Comparison of ENCODE assay signal across 8 cellular contexts in the genomic region with DNA sequence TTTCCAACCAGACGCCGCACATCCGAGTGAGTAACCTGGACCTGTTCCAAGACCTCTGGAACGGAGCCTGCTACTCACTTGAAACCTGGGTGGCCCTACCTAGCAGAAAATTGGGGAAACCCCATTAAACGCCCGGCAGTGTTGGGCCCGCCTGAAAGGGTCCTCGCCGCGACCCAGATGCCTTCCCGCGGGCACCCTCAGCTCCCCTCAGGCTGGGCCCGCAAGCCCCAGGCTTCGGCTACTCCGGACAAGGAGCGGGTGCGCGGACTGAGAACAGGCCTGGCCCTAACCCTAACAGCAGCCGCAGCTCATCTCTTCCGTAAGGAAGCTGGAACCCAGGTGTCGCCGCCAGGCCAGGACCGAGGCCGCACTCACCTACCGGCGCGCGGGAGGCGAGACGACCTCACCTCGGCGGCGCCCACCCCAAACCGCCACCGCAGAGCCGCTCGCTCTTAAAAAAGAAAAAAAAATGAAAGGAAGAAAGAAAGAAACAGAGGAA. TPM values are rescaled to one million over a fixed set of nuclear protein-coding genes. Genes with fewer than 3 reads are reported as not detected.
DNase-seq lines count a peak whose midpoint lies in the region; ATAC-seq and TF ChIP-seq lines count a peak whose summit lies in the region.

No MANE protein-coding gene starts in this region.

- intact Hi-C loops in colonic mucosa (cut with DNase I) = loop anchor here (10.0 kb wide), 1 partner anchor 251 kb away; the partner anchor contains the start of gene HERPUD1

- no peak for TF ChIP-seq POLR2A in Peyer's patch (IDR thresholded peaks at IDR 0.05)

- H3K9me3 ChIP-seq in Peyer's patch = no peaks in the 10 kb centered on the region
- H3K9me3 ChIP-seq in colonic mucosa = no peaks in the 10 kb centered on the region

- H3K36me3 ChIP-seq in BJ (ENCODE audit: control insufficient read depth, insufficient read depth, low read length) (no peaks in the 10 kb centered on the region; the same call in 1 of the 2 replicates), Peyer's patch (no peaks in the 10 kb centered on the region), colonic mucosa (no peaks in the 10 kb centered on the region)

- DNase-seq in BJ (ENCODE audit: low read depth) = no peak
- no peak for DNase-seq in Peyer's patch
- peak; percentile 52 for DNase-seq in colonic mucosa
- peak; percentile 55 for DNase-seq in left kidney (ENCODE audit: low read depth, low spot score)
- DNase-seq in stimulated activated naive CD4-positive, alpha-beta T cell treated with Interleukin-2 at 50 U/mL for 16 hours (lab: John Stamatoyannopoulos, UW) = peak; percentile 25
- no peak for DNase-seq in GM10266 (ENCODE audit: extremely low spot score)

- H3K27ac ChIP-seq in Peyer's patch = peak overlapping the region; percentile 81 to 93 (median 86)
- peak overlapping the region; percentile 88 for H3K27ac ChIP-seq in colonic mucosa

- peak overlapping the region; percentile 89 to 95 for H3K9ac ChIP-seq in colonic mucosa (ENCODE audit: low read depth in 2 of 2, low read length in 2 of 2)

- ATAC-seq in GM18502 (IDR thresholded peaks at IDR 0.05; ENCODE audit: poor library complexity, unreplicated experiment) (peak; percentile 38), HG02884 (IDR thresholded peaks at IDR 0.05; ENCODE audit: unreplicated experiment) (peak; percentile 25)

- POLR2A ChIA-PET in BJ (lab: Charles Lee) = interaction anchor here (0.6 kb wide), 3 partner anchors 23 to 337 kb away, joined by 3 to 6 read pairs (median 5); no protein-coding TSS in a partner anchor

- H3K4me3 ChIP-seq in BJ (ENCODE audit: low read depth, low read length) = peak overlapping the region; percentile 83
- peak overlapping the region; percentile 75 to 97 (median 82) for H3K4me3 ChIP-seq in Peyer's patch
- H3K4me3 ChIP-seq in colonic mucosa = peak overlapping the region; percentile 95

- no peaks in the 10 kb centered on the region for H3K27me3 ChIP-seq in BJ (ENCODE audit: control insufficient read depth, insufficient read depth, low read length)
- no peaks in the 10 kb centered on the region for H3K27me3 ChIP-seq in Peyer's patch
- no peaks in the 10 kb centered on the region for H3K27me3 ChIP-seq in colonic mucosa

- peaks cover 0 to 20% (median 5%) of the 10 kb centered on the region in 4 donors for H3K4me1 ChIP-seq in Peyer's patch
- H3K4me1 ChIP-seq in colonic mucosa = peaks cover 4% of the 10 kb centered on the region

- no peak for TF ChIP-seq CTCF in BJ (IDR thresholded peaks at IDR 0.05; ENCODE audit: insufficient read depth, low read depth, low read length)
- peak in 1 of 6 experiments; percentile 13 for TF ChIP-seq CTCF in Peyer's patch (IDR thresholded peaks at IDR 0.05)
- TF ChIP-seq CTCF in colonic mucosa (IDR thresholded peaks at IDR 0.05) = no peak
- no peak for TF ChIP-seq CTCF in GM10266 (IDR thresholded peaks at IDR 0.05; ENCODE audit: control insufficient read depth, insufficient read depth, low read depth, missing control alignments)

- CTCF ChIA-PET in BJ (lab: Yijun Ruan, JAX) = interaction anchor here (0.7 to 1.2 kb wide), 2 partner anchors 15 to 334 kb away, joined by 3 read pairs; no protein-coding TSS in a partner anchor

RNA-seq across cellular contexts. Expression of gene PSME3IP1, which starts 0.3 kb away (rescaled TPM):
- polyA plus RNA-seq in BJ (2011; rRNA removed) = 68.5 and 96.5 TPM in 2 replicates
- polyA minus RNA-seq in BJ (2011; rRNA and poly(A)+ RNA removed) = 44.1 and 74.7 TPM in 2 replicates
- total RNA-seq in Peyer's patch = 100 to 1,000 TPM in 2 of 4 donors, 10 to 100 TPM in 2; 55.7 to 308 (median 109) TPM
- total RNA-seq in colonic mucosa = 100 to 1,000 TPM in 1 of 2 donors, 10 to 100 TPM in 1; 80.9 to 108 TPM

RNA-seq across cellular contexts. Expression of gene RSPRY1, which starts 0.6 kb away (rescaled TPM):
- 29.7 and 35.3 TPM in 2 replicates for polyA plus RNA-seq in BJ (2011; rRNA removed)
- 51.8 and 79.4 TPM in 2 replicates for polyA minus RNA-seq in BJ (2011; rRNA and poly(A)+ RNA removed)
- 10 to 100 TPM; 49.0 to 84.7 (median 65.1) TPM for total RNA-seq in Peyer's patch
- total RNA-seq in colonic mucosa = 10 to 100 TPM; 33.7 to 51.0 TPM

RNA-seq across cellular contexts. Expression of gene ARL2BP, which starts 59.6 kb away (rescaled TPM):
- polyA plus RNA-seq in BJ (2011; rRNA removed) = 69.5 and 94.8 TPM in 2 replicates
- 32.9 and 49.7 TPM in 2 replicates for polyA minus RNA-seq in BJ (2011; rRNA and poly(A)+ RNA removed)
- total RNA-seq in Peyer's patch (10 to 100 TPM; 25.2 to 55.3 (median 31.5) TPM), colonic mucosa (10 to 100 TPM; 28.6 to 32.7 TPM)

Comparison
In these comparisons a context has a peak if more than half of its experiments do, and no peak if none do; other contexts are left out.
1. DNase-seq: peak in colonic mucosa (single experiment), left kidney (single experiment) and stimulated activated naive CD4-positive, alpha-beta T cell treated with Interleukin-2 at 50 U/mL for 16 hours (single experiment); none in BJ (single experiment), Peyer's patch (0 of 3) and GM10266 (single experiment).
2. Peak in every context shown above with its lines, with median percentiles within 50 percentile points of each other: H3K4me3 ChIP-seq.